Comparison of ENCODE assay signal across 21 cellular contexts in the genomic region with DNA sequence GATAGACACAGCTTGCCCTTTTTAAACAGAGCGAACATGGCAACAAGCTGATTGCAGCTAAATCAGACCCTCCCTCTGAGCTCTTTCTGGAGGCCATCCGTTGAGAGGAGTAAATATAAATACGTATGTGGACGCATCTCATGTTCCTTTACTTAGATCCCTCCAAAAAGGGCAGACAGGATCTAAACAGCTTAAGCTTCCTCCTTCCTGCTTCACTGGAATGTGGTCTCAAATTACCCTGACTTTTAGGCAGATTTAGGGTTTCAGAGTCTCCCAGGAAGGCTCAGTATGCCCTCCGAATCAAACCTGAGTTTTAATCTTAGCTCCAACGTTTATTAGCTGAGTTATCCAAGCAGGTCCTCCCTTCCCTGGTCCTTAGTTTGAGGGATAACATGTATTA.
"Had no signal": no experiment of that assay in that cellular context is flagged by ENCODE, and none has a peak within 500 bp of the region (broad histone marks: within the 10 kb centered on the region; RNA-seq: fewer than 3 reads in every experiment).

No MANE protein-coding gene starts in this region.

- H3K9me3 ChIP-seq: uterus had no signal

- DNase-seq: activated CD4-positive, alpha-beta T cell treated with anti-CD3 and anti-CD28 coated beads, Interleukin-2, amount 50 U/mL, for 4 hours; activated CD8-positive, alpha-beta memory T cell treated with anti-CD3 and anti-CD28 coated beads for 24 hours; activated CD8-positive, alpha-beta memory T cell treated with anti-CD3 and anti-CD28 coated beads, Interleukin-2, amount 50 U/mL, for 4 hours; activated T-cell treated with anti-CD3 and anti-CD28 coated beads, Interleukin-2, amount 50 U/mL, for 24 hours; aorta; heart right ventricle; kidney glomerular epithelial cell; left ventricle myocardium superior; mammary epithelial cell; midbrain; psoas muscle; right cardiac atrium; trophoblast cell; uterus; WERI-Rb-1 had no signal

- ATAC-seq: activated naive CD4-positive, alpha-beta T cell treated with anti-CD3 and anti-CD28 coated beads, Interleukin-2, amount 50 U/mL, for 72 hours; activated T-helper 17 cell treated with anti-CD3 and anti-CD28 coated beads, Interleukin-2, amount 50 U/mL, for 72 hours; heart right ventricle; left ventricle myocardium superior; natural killer cell treated with Interleukin-12 subunit alpha and Interleukin-12 subunit beta and Interleukin-15 and Interleukin-18, amount 100 ng/mL, for 72 hours; psoas muscle; right cardiac atrium; stimulated activated memory B cell treated with anti-CD40 and anti-IgM and Interleukin-4, amounts not matched to agents 10 μg/mL and 1 μg/mL and 100 μg/mL, for 72 hours had no signal

- H3K27ac ChIP-seq: heart right ventricle, psoas muscle, skin epidermis, uterus, WERI-Rb-1 had no signal

- H3K36me3 ChIP-seq: heart right ventricle, uterus, WERI-Rb-1 had no signal

- FAIRE-seq: TTC549 had no signal

- H3K27me3 ChIP-seq: heart right ventricle, uterus had no signal

- H3K4me3 ChIP-seq: heart right ventricle, psoas muscle, skin epidermis, uterus had no signal

- H3K4me1 ChIP-seq: psoas muscle, uterus had no signal
